In the genomic region with DNA sequence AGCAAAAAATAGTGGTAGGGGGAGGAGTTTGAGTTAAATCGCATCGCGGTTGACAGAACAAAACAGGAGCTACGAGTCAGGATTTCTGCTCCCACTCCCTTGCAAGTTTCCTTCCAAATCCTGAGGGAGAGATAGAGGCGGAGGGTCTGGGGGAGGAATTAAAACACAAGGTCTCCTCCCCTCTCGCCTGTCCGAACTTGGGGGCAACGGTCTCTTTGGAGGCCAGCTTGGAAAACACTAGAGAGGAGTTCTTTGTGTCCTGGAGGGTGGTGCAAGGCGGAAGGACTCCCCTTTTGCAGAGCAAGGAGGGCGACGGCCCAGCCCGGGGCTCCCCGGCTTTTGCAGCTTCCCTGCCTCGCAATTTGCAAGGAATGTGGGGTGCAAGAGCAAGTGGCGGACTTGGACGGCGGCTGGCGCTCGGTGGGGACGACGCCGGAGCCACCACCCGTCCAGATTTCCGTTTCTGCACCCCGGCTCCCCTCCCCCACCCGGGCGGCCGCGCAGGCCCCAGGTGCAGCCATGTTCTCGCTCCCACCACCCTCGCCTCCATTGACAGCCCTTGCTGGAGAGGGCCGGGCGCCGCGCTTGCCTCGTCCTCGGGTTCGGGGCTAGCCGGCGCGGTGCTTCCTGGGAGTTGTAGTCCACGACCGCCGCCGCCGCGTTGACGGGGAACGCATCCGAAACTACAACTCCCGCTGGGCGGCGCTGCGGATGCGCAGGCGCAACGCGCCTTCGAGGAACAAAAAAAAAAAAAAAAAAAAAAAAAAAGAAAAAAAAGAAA, we compare ENCODE assay signal across 8 cellular contexts. TPM values are rescaled to one million over a fixed set of nuclear protein-coding genes. Genes with fewer than 3 reads are reported as not detected.
DNase-seq lines count a peak whose midpoint lies in the region; TF ChIP-seq lines count a peak whose summit lies in the region.

No MANE protein-coding gene starts in this region.

- peaks cover 9% of the 10 kb centered on the region for H3K36me3 Mint-ChIP-seq in neural progenitor cell

- H3K27ac ChIP-seq in MM.1S (ENCODE audit: low read length) (peak overlapping the region; percentile 86; the same call in 1 of the 2 replicates), neural progenitor cell (peak overlapping the region; percentile 69), stomach (peak overlapping the region; percentile 98 to 100 (median 100))

- no peaks in the 10 kb centered on the region for H3K9me2 ChIP-seq in MM.1S (replicated peaks; ENCODE audit: insufficient read depth, low read length)

- peaks cover 9% of the 10 kb centered on the region for H3K27me3 Mint-ChIP-seq in neural progenitor cell (ENCODE audit: insufficient read depth, low read depth)

- intact Hi-C loops in stomach (cut with DNase I; ENCODE audit: low total_unique reads) = no loop called here

- no peaks in the 10 kb centered on the region for H3K9me3 Mint-ChIP-seq in neural progenitor cell

- TF ChIP-seq CTCF in MM.1S (IDR thresholded peaks at IDR 0.05; ENCODE audit: low read length) (no peak), foreskin fibroblast (IDR thresholded peaks at IDR 0.05; ENCODE audit: low read depth, low read length) (peak; percentile 22), neural progenitor cell (IDR thresholded peaks at IDR 0.05) (no peak), stomach (IDR thresholded peaks at IDR 0.05) (peak in 2 of 7 experiments; percentile 20 to 30)

- H3K27me3 ChIP-seq in HAP-1 (ENCODE audit: low read depth) = no peaks in the 10 kb centered on the region
- no peaks in the 10 kb centered on the region; the same call in 1 of the 2 replicates for H3K27me3 ChIP-seq in MM.1S (replicated peaks; ENCODE audit: insufficient read depth, low read length)
- no peaks in the 10 kb centered on the region for H3K27me3 ChIP-seq in neural progenitor cell
- no peaks in the 10 kb centered on the region for H3K27me3 ChIP-seq in stomach

- H2AFZ ChIP-seq in MM.1S (ENCODE audit: low read length) (peak overlapping the region; percentile 87), neural progenitor cell (replicated peaks) (no peak overlapping the region)

- H4K20me1 ChIP-seq in MM.1S (ENCODE audit: insufficient read depth, low read length) (no peaks in the 10 kb centered on the region), neural progenitor cell (ENCODE audit: low read depth) (peaks cover 24% of the 10 kb centered on the region)

- TF ChIP-seq EP300 in stomach (IDR thresholded peaks at IDR 0.05) = no peak

- TF ChIP-seq POLR2A in stomach (IDR thresholded peaks at IDR 0.05) = no peak

- peak overlapping the region; percentile 99 for H3K27ac Mint-ChIP-seq in neural progenitor cell

- H3K4me2 ChIP-seq in MM.1S (ENCODE audit: low read depth, low read length) (peak overlapping the region; percentile 100), neural progenitor cell (peak overlapping the region; percentile 82)

- WGBS in stomach, 5 donors = 0 to 1% (median 0%) methylated on average over 40 to 59 of the region's 59 CpGs

- H3K4me3 Mint-ChIP-seq in neural progenitor cell = peak overlapping the region; percentile 89

- H3K4me1 Mint-ChIP-seq in neural progenitor cell = peaks cover 50% of the 10 kb centered on the region

- H3K4me1 ChIP-seq in HAP-1 (peaks cover 34% of the 10 kb centered on the region), MM.1S (ENCODE audit: low read length) (peaks cover 14% of the 10 kb centered on the region), neural progenitor cell (peaks cover 35% of the 10 kb centered on the region), stomach (peaks cover 39 to 59% (median 47%) of the 10 kb centered on the region in 4 donors)

- DNase-seq in GDM1 (lab: John Stamatoyannopoulos, UW) (peak; percentile 98), HAP-1 (ENCODE audit: low spot score in 2 of 2) (peak; percentile 95 to 99), MM.1S (peak; percentile 98), SHP77 treated with DMSO at 0.1 percent for 48 hours (lab: John Stamatoyannopoulos, UW) (peak; percentile 74), activated gamma-delta T cell treated with Interleukin-2 at 50 U/mL for 16 hours (peak; percentile 98), foreskin fibroblast (peak; percentile 96 to 99), neural progenitor cell (ENCODE audit: low spot score) (peak; percentile 100), stomach (peak; percentile 99)

- no peaks in the 10 kb centered on the region for H3K9me3 ChIP-seq in HAP-1
- no peaks in the 10 kb centered on the region for H3K9me3 ChIP-seq in MM.1S (replicated peaks; ENCODE audit: insufficient read depth, low read length)
- H3K9me3 ChIP-seq in neural progenitor cell (ENCODE audit: low read depth) = no peaks in the 10 kb centered on the region
- no peaks in the 10 kb centered on the region for H3K9me3 ChIP-seq in stomach

- H3K4me3 ChIP-seq in HAP-1 (peak overlapping the region; percentile 54), MM.1S (ENCODE audit: low read length) (peak overlapping the region; percentile 76), foreskin fibroblast (ENCODE audit: low read depth in 1 of 2, low read length in 2 of 2) (peak overlapping the region; percentile 71 to 74), neural progenitor cell (peak overlapping the region; percentile 99), stomach (peak overlapping the region; percentile 86 to 100 (median 99))

- in situ Hi-C loops in HAP-1 (cut with MboI; ENCODE audit: low sequenced_read_pairs) = no loop called here

- H3F3A ChIP-seq in MM.1S (ENCODE audit: insufficient read depth, low read length) = peaks cover 50% of the 10 kb centered on the region
- peaks cover 50% of the 10 kb centered on the region for H3F3A ChIP-seq in neural progenitor cell (ENCODE audit: low read depth)

- H3K79me2 ChIP-seq in MM.1S (ENCODE audit: low read length) = peaks cover 35% of the 10 kb centered on the region
- H3K79me2 ChIP-seq in neural progenitor cell (ENCODE audit: low read depth) = peaks cover 40% of the 10 kb centered on the region

- H3K9ac ChIP-seq in MM.1S (ENCODE audit: low read length) = peak overlapping the region; percentile 97
- peak overlapping the region; percentile 29 for H3K9ac ChIP-seq in neural progenitor cell

- H3K36me3 ChIP-seq in HAP-1 (replicated peaks) (peaks cover 7% of the 10 kb centered on the region; the same call in 1 of the 2 replicates), MM.1S (replicated peaks; ENCODE audit: insufficient read depth, low read length) (no peaks in the 10 kb centered on the region), neural progenitor cell (no peaks in the 10 kb centered on the region), stomach (no peaks in the 10 kb centered on the region)

RNA-seq across cellular contexts. Expression of a gene that starts 0.4 kb away (rescaled TPM):
- 256 and 310 TPM in 2 replicates for total RNA-seq in neural progenitor cell (ENCODE audit: low replicate concordance)
- 100 to 1,000 TPM; 109 to 340 (median 207) TPM for total RNA-seq in stomach
- 10 to 100 TPM; 15.9 to 35.6 (median 24.2) TPM for polyA plus RNA-seq in stomach

Comparison
In these comparisons a context has a peak if more than half of its experiments do, and no peak if none do; other contexts are left out.
1. Peak in every context shown above with its lines: DNase-seq, H3K4me3 ChIP-seq and H3K27ac ChIP-seq.